In genomic region chr2:158491072-158491471, GRCh38 we compare ENCODE assay signal across 22 cellular contexts. TPM values are rescaled to one million over a fixed set of nuclear protein-coding genes. Genes with fewer than 3 reads are reported as not detected.
DNase-seq lines count a peak whose midpoint lies in the region; ATAC-seq, FAIRE-seq and TF ChIP-seq lines count a peak whose summit lies in the region.
"Had no signal": no experiment of that assay in that cellular context is flagged by ENCODE, and none has a peak within 500 bp of the region (broad histone marks: within the 10 kb centered on the region; RNA-seq: fewer than 3 reads in every experiment).

No MANE protein-coding gene starts in this region.

- ATAC-seq in K562: peak; percentile 71

- H3K9me3 Mint-ChIP-seq in nephron progenitor cell: no peaks in the 10 kb centered on the region
- H3K9me3 Mint-ChIP-seq: CD14-positive monocyte; CD4-positive, alpha-beta memory T cell had no signal

- peaks cover 89% of the 10 kb centered on the region for H3K79me2 ChIP-seq in K562 (ENCODE audit: control insufficient read depth, insufficient read depth, low read length)

- no peaks in the 10 kb centered on the region for H3K36me3 Mint-ChIP-seq in nephron progenitor cell (ENCODE audit: low read depth)
- H3K36me3 Mint-ChIP-seq: CD14-positive monocyte; CD4-positive, alpha-beta memory T cell had no signal

- no peak overlapping the region for H3K4me3 Mint-ChIP-seq in nephron progenitor cell
- H3K4me3 Mint-ChIP-seq: CD14-positive monocyte; CD4-positive, alpha-beta memory T cell; CD4-positive, CD25-positive, alpha-beta regulatory T cell had no signal

- H3K4me1 ChIP-seq in K562 (replicated peaks in 1 of 2; ENCODE audit: control insufficient read depth in 2 of 2, insufficient read depth in 2 of 2, low read length in 2 of 2): peaks cover 3 to 23% of the 10 kb centered on the region in 2 experiments; a peak in 2 of 5 replicates
- H3K4me1 ChIP-seq: BE2C, Caco-2 had no signal

- no peak for TF ChIP-seq POLR2A in K562 (conservative IDR thresholded peaks at IDR 0.05)

- in situ Hi-C loops in K562 (cut with MboI): no loop called here

- H4K20me1 ChIP-seq in K562 (replicated peaks; ENCODE audit: control insufficient read depth, insufficient read depth, low read length): peaks cover 15% of the 10 kb centered on the region

- H3K9ac ChIP-seq in K562 (ENCODE audit: insufficient read depth in 1 of 2, low read depth in 2 of 2, low read length in 2 of 2): no peak overlapping the region
- H3K9ac ChIP-seq: BLaER1 had no signal

- no TSS peak for BruUV-seq in K562 (replicated peaks; lab: Mats Ljungman, UMichigan)

- FAIRE-seq in K562 (lab: Jason Lieb, UNC) (peak; percentile 44), urothelium cell line (lab: Jason Lieb, UNC) (peak; percentile 61)
- FAIRE-seq: A204.1, G401.6, GM12891, GM19239 had no signal

- no peak overlapping the region for H2AFZ ChIP-seq in K562 (ENCODE audit: low read depth, low read length)

- peak in 2 of 4 experiments; percentile 28 to 42 for DNase-seq in K562 (ENCODE audit: extremely low read depth in 1 of 4, low spot score in 3 of 4)
- DNase-seq in nephron progenitor cell: no peak
- no peak for DNase-seq in urothelium cell line (ENCODE audit: low spot score)
- no peak for DNase-seq in NCI-H2107 (lab: John Stamatoyannopoulos, UW)
- DNase-seq in OCI-M2 (lab: John Stamatoyannopoulos, UW; ENCODE audit: unreplicated experiment): no peak
- DNase-seq in stimulated activated CD4-positive, alpha-beta T cell treated with anti-CD3 and anti-CD28 coated beads, Interleukin-4, amount 100 ng/mL, for 4 hours: no peak
- DNase-seq: 8988T; ACHN; BE2C; C1 segment of cervical spinal cord; Caco-2; Calu3; CD4-positive, alpha-beta memory T cell; CD4-positive, CD25-positive, alpha-beta regulatory T cell; DMS79 treated with DMSO at 0.1 percent for 48 hours; GF-D8 had no signal

- 19% methylated on average over 4 of the region's 4 CpGs for WGBS in K562 (ENCODE audit: insufficient coverage, low coverage, missing lambda C conversion rate)

- H3K27me3 ChIP-seq in K562 (ENCODE audit: control insufficient read depth in 2 of 2, insufficient read depth in 2 of 2, low read length in 2 of 2): no peaks in the 10 kb centered on the region
- H3K27me3 ChIP-seq: BE2C, BLaER1 had no signal

- no peak for TF ChIP-seq EP300 in K562 (IDR thresholded peaks at IDR 0.05; ENCODE audit: low read length)

- H3K27ac Mint-ChIP-seq in nephron progenitor cell: peak overlapping the region; percentile 5
- H3K27ac Mint-ChIP-seq: CD14-positive monocyte; CD4-positive, CD25-positive, alpha-beta regulatory T cell had no signal

- H3K4me2 ChIP-seq in K562 (ENCODE audit: insufficient read depth, low read length): 0 out of 2 replicates have a peak overlapping the region, but pooled peaks have one; percentile 13
- H3K4me2 ChIP-seq: BLaER1 had no signal

- H3K36me3 ChIP-seq in K562 (ENCODE audit: control insufficient read depth, insufficient read depth, low read length): no peaks in the 10 kb centered on the region
- H3K36me3 ChIP-seq: BE2C, BLaER1 had no signal

- no peak for TF ChIP-seq RAD21 in K562 (CRISPR knock-in tag; conservative IDR thresholded peaks at IDR 0.05 in 1 of 2, IDR thresholded peaks at IDR 0.05 in 1 of 2)

- peaks cover 76% of the 10 kb centered on the region for H3K4me1 Mint-ChIP-seq in nephron progenitor cell

- H3K9me1 ChIP-seq in K562 (ENCODE audit: control insufficient read depth, insufficient read depth, low read length): peaks cover 4% of the 10 kb centered on the region

- H3K27ac ChIP-seq in K562 (ENCODE audit: extremely low read depth, low read depth, low read length): no peak overlapping the region
- H3K27ac ChIP-seq: BLaER1 had no signal

- H3K4me3 ChIP-seq in K562: no peak overlapping the region
- H3K4me3 ChIP-seq: BLaER1 had no signal

- CTCF ChIA-PET in K562 (lab: Yijun Ruan, JAX; ENCODE audit: low intra/inter-chr PET ratio): no interaction called here

- intact Hi-C loops in K562 (cut with micrococcal nuclease): no loop called here

- no peaks in the 10 kb centered on the region for H3K27me3 Mint-ChIP-seq in nephron progenitor cell (ENCODE audit: low read depth, poor library complexity)
- H3K27me3 Mint-ChIP-seq: CD4-positive, alpha-beta memory T cell; CD4-positive, CD25-positive, alpha-beta regulatory T cell had no signal

- POLR2A ChIA-PET in K562 (lab: Yijun Ruan, JAX): interaction anchor here (0.6 to 2.4 kb wide), 5 partner anchors 8 to 147 kb away, joined by 3 to 9 read pairs (median 3); no protein-coding TSS in a partner anchor

- H3K9me3 ChIP-seq in K562 (replicated peaks; ENCODE audit: control insufficient read depth, insufficient read depth, low read depth, low read length): no peaks in the 10 kb centered on the region
- H3K9me3 ChIP-seq: BE2C, BLaER1, Caco-2 had no signal

- TF ChIP-seq CTCF in K562 (IDR thresholded peaks at IDR 0.05 in 2 of 3, conservative IDR thresholded peaks at IDR 0.05 in 1 of 3; ENCODE audit: insufficient read depth in 2 of 3, low read depth in 1 of 3, low read length in 3 of 3) (no peak), nephron progenitor cell (IDR thresholded peaks at IDR 0.05) (no peak)

TF ChIP-seq in K562, 482 proteins besides CTCF, POLR2A, EP300 and RAD21 (continues in another document):
- TF ChIP-seq MEIS2 (IDR thresholded peaks at IDR 0.05; ENCODE audit: partially characterized antibody) (peak; percentile 20), ZNF316 (IDR thresholded peaks at IDR 0.05) (0 out of 2 replicates have a peak, but pooled peaks have one; percentile 2), CREBBP (IDR thresholded peaks at IDR 0.05; ENCODE audit: low read depth, low read length) (no peak), DEAF1 (CRISPR knock-in tag; IDR thresholded peaks at IDR 0.05) (no peak), MLX (CRISPR knock-in tag; conservative IDR thresholded peaks at IDR 0.05) (no peak), MAFG (tag; conservative IDR thresholded peaks at IDR 0.05) (0 out of 2 replicates have a peak, but pooled peaks have one; percentile 4), CBFA2T3 (IDR thresholded peaks at IDR 0.05) (peak; percentile 33; the same call in 1 of the 2 replicates)

RNA-seq across cellular contexts. Expression of gene PKP4, which starts 34.3 kb away (rescaled TPM):
- 103 and 231 TPM in 2 replicates for total RNA-seq in K562 (2011; cell fraction: chromatin; rRNA removed; ENCODE audit: low replicate concordance)
- 38.0 and 60.1 TPM in 2 replicates for total RNA-seq in K562 (2011; cell fraction: nucleolus; rRNA removed)
- total RNA-seq in K562 (2011; cell fraction: nucleoplasm; rRNA removed): 89.5 and 108 TPM in 2 replicates
- total RNA-seq in K562 (2014; rRNA removed) (74.0 and 87.5 TPM in 2 replicates), K562 (2014; rRNA removed; fragmentation: Illumina TruSeq; extraction: Trizol) (80.4 and 81.3 TPM in 2 replicates), K562 (2015; rRNA removed; fragmentation: Illumina TruSeq; extraction: Trizol) (71.3 and 77.5 TPM in 2 replicates), K562 (2021) (86.9 and 99.1 TPM in 2 replicates)
- polyA plus RNA-seq in K562 (2011; rRNA removed) (65.2 and 65.8 TPM in 2 replicates), K562 (2014; fragmentation: Illumina TruSeq; extraction: Trizol) (84.4 and 98.1 TPM in 2 replicates), K562 (2014; fragmentation: Nextera tagmentation; extraction: Ambion mirVana) (10 to 100 TPM; 24.6 to 29.4 TPM), K562 (2014; rRNA removed) (62.8 and 65.2 TPM in 2 replicates)
- polyA plus RNA-seq in K562 (2011; cell fraction: cytosol; rRNA removed): 55.1 and 56.7 TPM in 2 replicates
- polyA plus RNA-seq in K562 (2011; cell fraction: nucleus; rRNA removed): 145 and 155 TPM in 2 replicates
- polyA plus RNA-seq in K562 (2012): 54.7 and 57.7 TPM in 2 replicates
- polyA minus RNA-seq in K562 (2011; rRNA and poly(A)+ RNA removed): 145 and 162 TPM in 2 replicates
- 76.5 and 90.0 TPM in 2 replicates for polyA minus RNA-seq in K562 (2011; cell fraction: cytosol; rRNA and poly(A)+ RNA removed)
- 93.6 and 135 TPM in 2 replicates for polyA minus RNA-seq in K562 (2011; cell fraction: nucleus; rRNA and poly(A)+ RNA removed)

RNA-seq across cellular contexts. Expression of gene CCDC148, which starts 34.5 kb away (rescaled TPM):
- total RNA-seq in K562 (2011; cell fraction: chromatin; rRNA removed; ENCODE audit: low replicate concordance): not detected in 2 replicates
- total RNA-seq in K562 (2011; cell fraction: nucleolus; rRNA removed): not detected in 2 replicates
- not detected in 2 replicates for total RNA-seq in K562 (2011; cell fraction: nucleoplasm; rRNA removed)
- total RNA-seq in K562 (2014; rRNA removed) (0.41 and 0.50 TPM in 2 replicates), K562 (2014; rRNA removed; fragmentation: Illumina TruSeq; extraction: Trizol) (0.65 and 1.7 TPM in 2 replicates), K562 (2015; rRNA removed; fragmentation: Illumina TruSeq; extraction: Trizol) (0.68 and 1.1 TPM in 2 replicates), K562 (2021) (0.58 and 0.64 TPM in 2 replicates)
- polyA plus RNA-seq in K562 (2011; rRNA removed) (0.10 and 0.35 TPM in 2 replicates), K562 (2014; fragmentation: Illumina TruSeq; extraction: Trizol) (0.70 and 0.90 TPM in 2 replicates), K562 (2014; fragmentation: Nextera tagmentation; extraction: Ambion mirVana) (1 to 10 TPM in 1 of 2 experiments, under 1 TPM in 1; 0.77 to 1.4 TPM), K562 (2014; rRNA removed) (0.20 and 0.48 TPM in 2 replicates)
- polyA plus RNA-seq in K562 (2011; cell fraction: cytosol; rRNA removed): 0.04 TPM in 1 of 2 replicates, not detected in the other
- polyA plus RNA-seq in K562 (2011; cell fraction: nucleus; rRNA removed): 0.11 and 0.13 TPM in 2 replicates
- polyA plus RNA-seq in K562 (2012): 0.60 and 1.8 TPM in 2 replicates
- polyA minus RNA-seq in K562 (2011; rRNA and poly(A)+ RNA removed): 0.15 and 0.32 TPM in 2 replicates
- not detected in 2 replicates for polyA minus RNA-seq in K562 (2011; cell fraction: cytosol; rRNA and poly(A)+ RNA removed)
- polyA minus RNA-seq in K562 (2011; cell fraction: nucleus; rRNA and poly(A)+ RNA removed): 0.33 and 0.54 TPM in 2 replicates
- total RNA-seq: CD4-positive, alpha-beta memory T cell; CD4-positive, CD25-positive, alpha-beta regulatory T cell had no signal
- polyA plus RNA-seq: CD14-positive monocyte; CD4-positive, alpha-beta memory T cell; CD4-positive, CD25-positive, alpha-beta regulatory T cell had no signal
